Comparison of ENCODE assay signal across 1 cellular context in genomic region chr2:3558205-3559014, GRCh38.
TF ChIP-seq lines count a peak whose summit lies in the region.

A gene with protein sequence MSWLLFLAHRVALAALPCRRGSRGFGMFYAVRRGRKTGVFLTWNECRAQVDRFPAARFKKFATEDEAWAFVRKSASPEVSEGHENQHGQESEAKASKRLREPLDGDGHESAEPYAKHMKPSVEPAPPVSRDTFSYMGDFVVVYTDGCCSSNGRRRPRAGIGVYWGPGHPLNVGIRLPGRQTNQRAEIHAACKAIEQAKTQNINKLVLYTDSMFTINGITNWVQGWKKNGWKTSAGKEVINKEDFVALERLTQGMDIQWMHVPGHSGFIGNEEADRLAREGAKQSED (minus strand): TSS chr2:3558333. CDS start chr2:3558260, 73 bp downstream.

TF ChIP-seq in HEK293, 187 proteins besides CTCF, POLR2A, EP300 and RAD21 (continued from another document and continues in another):
- TF ChIP-seq, protein P1, sequence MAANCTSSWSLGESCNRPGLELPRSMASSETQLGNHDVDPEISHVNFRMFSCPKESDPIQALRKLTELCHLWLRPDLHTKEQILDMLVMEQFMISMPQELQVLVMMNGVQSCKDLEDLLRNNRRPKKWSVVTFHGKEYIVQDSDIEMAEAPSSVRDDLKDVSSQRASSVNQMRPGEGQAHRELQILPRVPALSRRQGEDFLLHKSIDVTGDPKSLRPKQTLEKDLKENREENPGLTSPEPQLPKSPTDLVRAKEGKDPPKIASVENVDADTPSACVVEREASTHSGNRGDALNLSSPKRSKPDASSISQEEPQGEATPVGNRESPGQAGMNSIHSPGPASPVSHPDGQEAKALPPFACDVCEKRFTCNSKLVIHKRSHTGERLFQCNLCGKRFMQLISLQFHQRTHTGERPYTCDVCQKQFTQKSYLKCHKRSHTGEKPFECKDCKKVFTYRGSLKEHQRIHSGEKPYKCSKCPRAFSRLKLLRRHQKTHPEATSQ (tag by site-specific recombination; IDR thresholded peaks at IDR 0.05), result no peak
- TF ChIP-seq PRDM2 (tag by site-specific recombination; IDR thresholded peaks at IDR 0.05; ENCODE audit: borderline replicate concordance) (no peak), KLF16 (tag by site-specific recombination; IDR thresholded peaks at IDR 0.05) (no peak), KLF1 (tag by site-specific recombination; IDR thresholded peaks at IDR 0.05) (peak; percentile 80), ZNF518A (tag by site-specific recombination; conservative IDR thresholded peaks at IDR 0.05; ENCODE audit: low read depth) (0 out of 2 replicates have a peak, but pooled peaks have one; percentile 20), ZNF654 (tag by site-specific recombination; IDR thresholded peaks at IDR 0.05; ENCODE audit: low read depth) (no peak), ZBTB1 (tag by site-specific recombination; IDR thresholded peaks at IDR 0.05) (no peak), YY2 (tag by site-specific recombination; IDR thresholded peaks at IDR 0.05) (no peak), ZNF266 (tag by site-specific recombination; IDR thresholded peaks at IDR 0.05; ENCODE audit: low read depth) (no peak), ZNF391 (tag by site-specific recombination; IDR thresholded peaks at IDR 0.05; ENCODE audit: borderline replicate concordance, low read depth) (peak; percentile 70; the same call in 1 of the 2 replicates), ZBTB8A (tag by site-specific recombination; IDR thresholded peaks at IDR 0.05) (peak; percentile 95), ZNF629 (tag by site-specific recombination; IDR thresholded peaks at IDR 0.05) (peak; percentile 72), ZNF184 (tag by site-specific recombination; IDR thresholded peaks at IDR 0.05) (no peak), KLF9 (tag by site-specific recombination; IDR thresholded peaks at IDR 0.05; ENCODE audit: low read depth) (peak; percentile 59; the same call in 1 of the 2 replicates), GLI4 (tag by site-specific recombination; IDR thresholded peaks at IDR 0.05) (no peak), ZSCAN30 (tag by site-specific recombination; IDR thresholded peaks at IDR 0.05) (peak; percentile 55; the same call in 1 of the 2 replicates), ZNF350 (tag by site-specific recombination; IDR thresholded peaks at IDR 0.05) (no peak), TCF7L2 (IDR thresholded peaks at IDR 0.05; ENCODE audit: borderline replicate concordance, low read depth, low read length) (peak; percentile 40; the same call in 1 of the 2 replicates), ZNF701 (tag by site-specific recombination; IDR thresholded peaks at IDR 0.05) (no peak), PRDM4 (tag by site-specific recombination; IDR thresholded peaks at IDR 0.05) (no peak), TRIM28 (IDR thresholded peaks at IDR 0.05; ENCODE audit: borderline replicate concordance, low read length) (no peak), ZNF529 (tag by site-specific recombination; IDR thresholded peaks at IDR 0.05; ENCODE audit: insufficient replicate concordance) (no peak), ZEB2 (tag by site-specific recombination; IDR thresholded peaks at IDR 0.05) (peak; percentile 68), ZNF302 (tag by site-specific recombination; IDR thresholded peaks at IDR 0.05; ENCODE audit: low read depth) (no peak), WT1 (tag by site-specific recombination; IDR thresholded peaks at IDR 0.05) (no peak), ZXDB (tag by site-specific recombination; IDR thresholded peaks at IDR 0.05) (peak; percentile 73), ZNF175 (tag by site-specific recombination; IDR thresholded peaks at IDR 0.05) (no peak), ZNF202 (tag by site-specific recombination; IDR thresholded peaks at IDR 0.05; ENCODE audit: borderline replicate concordance) (no peak), KLF7 (tag by site-specific recombination; IDR thresholded peaks at IDR 0.05; ENCODE audit: borderline replicate concordance) (peak; percentile 36; the same call in 1 of the 2 replicates), ZNF792 (tag by site-specific recombination; IDR thresholded peaks at IDR 0.05) (no peak), HOXA7 (CRISPR knock-in tag; IDR thresholded peaks at IDR 0.05; ENCODE audit: borderline replicate concordance) (no peak), FEZF1 (tag by site-specific recombination; IDR thresholded peaks at IDR 0.05) (no peak), YY1 (tag by site-specific recombination; IDR thresholded peaks at IDR 0.05) (no peak), ZNF155 (tag by site-specific recombination; IDR thresholded peaks at IDR 0.05) (no peak), ZNF362 (tag by site-specific recombination; IDR thresholded peaks at IDR 0.05) (no peak), ZNF624 (tag by site-specific recombination; IDR thresholded peaks at IDR 0.05) (no peak), ZNF600 (tag by site-specific recombination; IDR thresholded peaks at IDR 0.05) (no peak), ZNF157 (tag by site-specific recombination; IDR thresholded peaks at IDR 0.05) (no peak)
- TF ChIP-seq, protein P2, sequence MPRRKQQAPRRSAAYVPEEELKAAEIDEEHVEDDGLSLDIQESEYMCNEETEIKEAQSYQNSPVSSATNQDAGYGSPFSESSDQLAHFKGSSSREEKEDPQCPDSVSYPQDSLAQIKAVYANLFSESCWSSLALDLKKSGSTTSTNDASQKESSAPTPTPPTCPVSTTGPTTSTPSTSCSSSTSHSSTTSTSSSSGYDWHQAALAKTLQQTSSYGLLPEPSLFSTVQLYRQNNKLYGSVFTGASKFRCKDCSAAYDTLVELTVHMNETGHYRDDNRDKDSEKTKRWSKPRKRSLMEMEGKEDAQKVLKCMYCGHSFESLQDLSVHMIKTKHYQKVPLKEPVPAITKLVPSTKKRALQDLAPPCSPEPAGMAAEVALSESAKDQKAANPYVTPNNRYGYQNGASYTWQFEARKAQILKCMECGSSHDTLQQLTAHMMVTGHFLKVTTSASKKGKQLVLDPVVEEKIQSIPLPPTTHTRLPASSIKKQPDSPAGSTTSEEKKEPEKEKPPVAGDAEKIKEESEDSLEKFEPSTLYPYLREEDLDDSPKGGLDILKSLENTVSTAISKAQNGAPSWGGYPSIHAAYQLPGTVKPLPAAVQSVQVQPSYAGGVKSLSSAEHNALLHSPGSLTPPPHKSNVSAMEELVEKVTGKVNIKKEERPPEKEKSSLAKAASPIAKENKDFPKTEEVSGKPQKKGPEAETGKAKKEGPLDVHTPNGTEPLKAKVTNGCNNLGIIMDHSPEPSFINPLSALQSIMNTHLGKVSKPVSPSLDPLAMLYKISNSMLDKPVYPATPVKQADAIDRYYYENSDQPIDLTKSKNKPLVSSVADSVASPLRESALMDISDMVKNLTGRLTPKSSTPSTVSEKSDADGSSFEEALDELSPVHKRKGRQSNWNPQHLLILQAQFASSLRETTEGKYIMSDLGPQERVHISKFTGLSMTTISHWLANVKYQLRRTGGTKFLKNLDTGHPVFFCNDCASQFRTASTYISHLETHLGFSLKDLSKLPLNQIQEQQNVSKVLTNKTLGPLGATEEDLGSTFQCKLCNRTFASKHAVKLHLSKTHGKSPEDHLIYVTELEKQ (tag by site-specific recombination; IDR thresholded peaks at IDR 0.05; ENCODE audit: borderline replicate concordance), result no peak
